8 cellular contexts compared by ENCODE assay signal in the genomic region with DNA sequence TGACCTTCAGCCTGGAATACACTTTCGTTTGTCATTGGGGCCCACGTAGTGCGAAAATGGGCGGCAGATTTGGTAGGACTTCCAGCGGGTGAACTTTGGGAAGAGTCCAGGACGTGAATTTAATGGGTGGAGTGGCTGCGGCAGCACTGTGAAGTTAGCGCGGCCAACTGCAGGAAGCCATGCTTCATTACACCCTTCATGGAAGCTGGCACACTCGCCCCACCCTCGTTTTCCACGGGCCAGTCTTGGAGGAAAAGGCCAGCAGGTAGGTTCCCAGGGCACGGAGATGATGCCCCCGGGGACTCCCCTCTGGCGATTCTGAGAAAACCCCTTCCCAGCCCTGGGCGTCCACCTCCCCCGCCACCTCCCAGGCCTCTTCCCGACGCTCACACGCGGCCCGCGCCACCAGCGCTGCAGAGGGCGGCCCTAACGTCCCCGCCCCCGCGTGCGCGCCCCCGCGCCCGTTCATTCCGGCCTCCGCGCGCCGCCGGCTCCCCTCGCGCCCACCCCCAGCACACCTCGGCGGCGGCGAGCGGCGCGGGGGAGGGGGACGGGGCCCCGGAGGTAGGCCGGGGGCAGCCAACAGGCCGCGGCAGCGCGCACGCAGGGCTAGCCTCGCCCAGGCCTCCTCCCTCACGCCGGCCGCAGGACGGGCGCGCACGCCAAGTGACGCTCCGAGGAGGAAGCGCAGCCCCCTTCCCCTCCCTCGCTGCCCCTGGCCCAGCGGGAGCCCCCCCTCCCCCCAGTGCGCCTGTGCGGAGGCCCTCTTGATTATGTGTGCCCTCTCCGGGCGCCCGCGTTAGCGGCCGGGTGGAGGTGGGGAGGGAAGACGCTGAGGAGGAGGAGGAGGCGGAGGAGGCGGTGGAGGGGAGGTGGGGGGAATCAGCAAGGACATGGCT. TPM values are rescaled to one million over a fixed set of nuclear protein-coding genes. Genes with fewer than 3 reads are reported as not detected.
A peak's percentile ranks its signal among the peaks of the same experiment; 100 is the strongest.
DNase-seq lines count a peak whose midpoint lies in the region; ATAC-seq, FAIRE-seq and TF ChIP-seq lines count a peak whose summit lies in the region.

A gene (plus strand): TSS at position 656 of the 899 bp plus-strand sequence. CDS start 413 bp downstream, outside the sequence.

- no peaks in the 10 kb centered on the region for H3K9me3 Mint-ChIP-seq in CD8-positive, alpha-beta T cell

- peak within 1 kb of the TSS; percentile 97 for H3K56ac ChIP-seq in H1 (replicated peaks; ENCODE audit: insufficient read length, low read depth, low read length)

- H3K18ac ChIP-seq in H1 (ENCODE audit: extremely low read depth, low read length) = peak within 1 kb of the TSS; percentile 88

- H3K36me3 ChIP-seq in CD8-positive, alpha-beta T cell (ENCODE audit: insufficient read depth, low read length) = no peaks in the 10 kb centered on the region
- peaks cover 3 to 24% (median 4%) of the 10 kb centered on the region in 4 experiments; a peak in 5 of 8 replicates for H3K36me3 ChIP-seq in H1 (ENCODE audit: control insufficient read depth in 2 of 4, insufficient read depth in 4 of 4, low read length in 3 of 4)

- H2AFZ ChIP-seq in H1 (ENCODE audit: low read length) = no peak within 1 kb of the TSS

- H3K4me3 ChIP-seq in CD8-positive, alpha-beta T cell (ENCODE audit: low read depth, low read length) = peak within 1 kb of the TSS; percentile 69
- H3K4me3 ChIP-seq in H1 (ENCODE audit: extremely low read depth in 1 of 4, insufficient read depth in 2 of 4, low read depth in 3 of 4, low read length in 4 of 4) = peak within 1 kb of the TSS; percentile 63 to 72 (median 66)

- TF ChIP-seq CTCF in CD8-positive, alpha-beta T cell (IDR thresholded peaks at IDR 0.05) = peak; percentile 22
- no peak for TF ChIP-seq CTCF in H1 (IDR thresholded peaks at IDR 0.05; ENCODE audit: control extremely low read depth in 1 of 3, insufficient read depth in 1 of 3, low read depth in 1 of 3, low read length in 3 of 3)

- TF ChIP-seq EP300 in H1 (IDR thresholded peaks at IDR 0.05; ENCODE audit: borderline replicate concordance in 1 of 2, low read depth in 2 of 2, low read length in 2 of 2) = no peak

- H2BK120ac ChIP-seq in H1 (replicated peaks; ENCODE audit: low read depth, low read length) = peak within 1 kb of the TSS; percentile 55

- H3K27me3 Mint-ChIP-seq in CD8-positive, alpha-beta T cell (ENCODE audit: low read depth) = no peaks in the 10 kb centered on the region

- intact Hi-C loops in CD8-positive, alpha-beta T cell (cut with DNase I, micrococcal nuclease) = loop anchor here (1.0 to 10.0 kb wide), 12 partner anchors 9 to 1903 kb away; a partner anchor contains a TSS

- no peak within 1 kb of the TSS for H2AK5ac ChIP-seq in H1 (ENCODE audit: low read depth, low read length)

- H3K4ac ChIP-seq in H1 (replicated peaks; ENCODE audit: insufficient read length, low read depth, low read length) = peak within 1 kb of the TSS; percentile 97

- peaks cover 4% of the 10 kb centered on the region; the same call in 1 of the 2 replicates for H3K23me2 ChIP-seq in H1 (ENCODE audit: low read depth, low read length)

- H3K4me1 ChIP-seq in CD8-positive, alpha-beta T cell (ENCODE audit: insufficient read depth, low read length) = peaks cover 16% of the 10 kb centered on the region
- peaks cover 0 to 9% (median 4%) of the 10 kb centered on the region in 4 experiments; a peak in 5 of 7 replicates for H3K4me1 ChIP-seq in H1 (replicated peaks in 1 of 4; ENCODE audit: control insufficient read depth in 3 of 4, insufficient read depth in 4 of 4, low read length in 3 of 4)

- 3% methylated on average over 30 of the region's 81 CpGs; no CpG with 5 or more reads in 1 of the 2 experiments for WGBS in H1 (ENCODE audit: extremely low coverage in 1 of 2, insufficient coverage in 1 of 2, insufficient read length in 1 of 2, insufficient replicate concordance in 2 of 2, low coverage in 1 of 2, low lambda C conversion rate in 2 of 2, missing lambda C conversion rate in 1 of 2), 2 experiments

- H4K91ac ChIP-seq in H1 (replicated peaks; ENCODE audit: insufficient read length, low read length) = peak within 1 kb of the TSS; percentile 86

- H2BK15ac ChIP-seq in H1 (ENCODE audit: low read length) = no peak within 1 kb of the TSS

- peak within 1 kb of the TSS; percentile 94 for H4K8ac ChIP-seq in H1 (ENCODE audit: extremely low read depth, insufficient read depth, low read length)

- no peak within 1 kb of the TSS for H2BK20ac ChIP-seq in H1 (ENCODE audit: low read length)

- peak within 1 kb of the TSS; percentile 40 to 88 (median 82) for H3K9ac ChIP-seq in H1 (replicated peaks in 1 of 4; ENCODE audit: extremely low read depth in 1 of 4, low read depth in 3 of 4, low read length in 3 of 4)

- peak within 1 kb of the TSS; percentile 64 for H3K27ac ChIP-seq in CD8-positive, alpha-beta T cell (ENCODE audit: low read depth, low read length)
- H3K27ac ChIP-seq in H1 (ENCODE audit: low read depth, low read length) = peak within 1 kb of the TSS; percentile 89

- H3K9me3 ChIP-seq in CD8-positive, alpha-beta T cell (ENCODE audit: low read length) = no peaks in the 10 kb centered on the region
- H3K9me3 ChIP-seq in H1 (ENCODE audit: insufficient read depth in 2 of 2, low read depth in 1 of 2, low read length in 1 of 2) = no peaks in the 10 kb centered on the region

- peaks cover 3% of the 10 kb centered on the region; the same call in 1 of the 2 replicates for H3K79me1 ChIP-seq in H1 (ENCODE audit: low read depth, low read length)

- no peak within 1 kb of the TSS for H3K23ac ChIP-seq in H1 (ENCODE audit: insufficient read length)

- DNase-seq in CD8-positive, alpha-beta T cell = peak; percentile 83 to 96 (median 91)
- peak; percentile 89 to 94 for DNase-seq in NOMO-1 (lab: John Stamatoyannopoulos, UW; ENCODE audit: unreplicated experiment in 2 of 2)
- peak; percentile 78 to 83 for DNase-seq in activated CD8-positive, alpha-beta memory T cell treated with anti-CD3 and anti-CD28 coated beads for 4 hours (ENCODE audit: low read depth in 2 of 2)
- peak; percentile 91 to 93 for DNase-seq in H1 (ENCODE audit: low read depth in 1 of 2, low spot score in 2 of 2)
- DNase-seq in mesenteric fat pad (ENCODE audit: low spot score) = peak; percentile 98
- peak; percentile 71 for DNase-seq in stimulated activated CD8-positive, alpha-beta memory T cell treated with anti-CD3 and anti-CD28 coated beads, Interleukin-15, amount 100 ng/mL, for 24 hours (ENCODE audit: low read depth)

- H2BK5ac ChIP-seq in H1 (ENCODE audit: low read depth, low read length) = peak within 1 kb of the TSS; percentile 90

- ATAC-seq in CD8-positive, alpha-beta T cell = peak; percentile 84
- ATAC-seq in GM19438 (IDR thresholded peaks at IDR 0.05; ENCODE audit: low read depth, unreplicated experiment) (peak; percentile 76), HG03571 (IDR thresholded peaks at IDR 0.05; ENCODE audit: unreplicated experiment) (peak; percentile 88)

- no peak for FAIRE-seq in H1 (lab: Jason Lieb, UNC)

- peak in 1 of 2 experiments; percentile 0; a peak in 1 of 4 replicates for TF ChIP-seq RAD21 in H1 (IDR thresholded peaks at IDR 0.05 in 1 of 2, conservative IDR thresholded peaks at IDR 0.05 in 1 of 2; ENCODE audit: low read depth in 2 of 2, low read length in 2 of 2)

- peak within 1 kb of the TSS; percentile 78 for H2BK12ac ChIP-seq in H1 (ENCODE audit: low read depth, low read length)

- H3K4me2 ChIP-seq in H1 (ENCODE audit: insufficient read depth in 1 of 2, low read depth in 2 of 2, low read length in 2 of 2) = peak within 1 kb of the TSS; percentile 78 to 82

- H3K79me2 ChIP-seq in H1 (ENCODE audit: control insufficient read depth in 1 of 2, insufficient read depth in 2 of 2, low read length in 2 of 2) = peaks cover 4 to 76% of the 10 kb centered on the region in 2 experiments; a peak in 3 of 4 replicates

- no peaks in the 10 kb centered on the region for H4K20me1 ChIP-seq in H1 (replicated peaks in 1 of 2; ENCODE audit: control insufficient read depth in 1 of 2, insufficient read depth in 2 of 2, low read length in 2 of 2)

- peaks cover 20% of the 10 kb centered on the region for H3K36me3 Mint-ChIP-seq in CD8-positive, alpha-beta T cell

- no peak within 1 kb of the TSS for H3K14ac ChIP-seq in H1 (ENCODE audit: insufficient read length)

- TF ChIP-seq POLR2A in H1 (IDR thresholded peaks at IDR 0.05; ENCODE audit: control extremely low read depth in 1 of 2, low read depth in 2 of 2, low read length in 2 of 2) = peak; percentile 80 to 83

- H3K4me1 Mint-ChIP-seq in CD8-positive, alpha-beta T cell (ENCODE audit: low read depth) = peaks cover 30% of the 10 kb centered on the region

- H4K5ac ChIP-seq in H1 (ENCODE audit: insufficient read length, low read depth, low read length) = peak within 1 kb of the TSS; percentile 97

- POLR2A ChIA-PET in CD8-positive, alpha-beta T cell (lab: Charles Lee) = interaction anchor here (1.5 to 2.5 kb wide), 3 partner anchors 18 to 40 kb away, joined by 4 to 7 read pairs (median 6); no protein-coding TSS in a partner anchor
- POLR2A ChIA-PET in H1 (lab: Charles Lee; ENCODE audit: partially characterized antibody) = interaction anchor here (0.9 to 2.8 kb wide), 11 partner anchors 8 to 186 kb away, joined by 3 to 18 read pairs (median 4); a partner anchor contains a TSS

- peak within 1 kb of the TSS; percentile 96 for H3K4me3 Mint-ChIP-seq in CD8-positive, alpha-beta T cell

- no peaks in the 10 kb centered on the region for H3K27me3 ChIP-seq in CD8-positive, alpha-beta T cell (ENCODE audit: insufficient read depth, low read length)
- no peaks in the 10 kb centered on the region for H3K27me3 ChIP-seq in H1 (replicated peaks in 1 of 4; ENCODE audit: control insufficient read depth in 3 of 4, extremely low read depth in 1 of 4, insufficient read depth in 3 of 4, low read length in 3 of 4)

- H3K27ac Mint-ChIP-seq in CD8-positive, alpha-beta T cell = peak within 1 kb of the TSS; percentile 94

- CTCF ChIA-PET in CD8-positive, alpha-beta T cell (lab: Charles Lee) = no interaction called here
- CTCF ChIA-PET in H1 (lab: Charles Lee; ENCODE audit: partially characterized antibody) = interaction anchor here (0.6 kb wide), 1 partner anchor 15 kb away, joined by 5 read pairs; no protein-coding TSS in a partner anchor

TF ChIP-seq in H1, 55 proteins besides CTCF, POLR2A, EP300 and RAD21 (continues in another document):
- TF ChIP-seq TCF12 (IDR thresholded peaks at IDR 0.05; ENCODE audit: low read depth, low read length) (no peak), TAF7 (optimal IDR thresholded peaks at IDR 0.05; ENCODE audit: borderline replicate concordance, low read depth, low read length) (peak; percentile 52), TEAD4 (IDR thresholded peaks at IDR 0.05; ENCODE audit: low read depth, low read length) (no peak)

RNA-seq across cellular contexts. Expression of the gene that starts here (rescaled TPM):
- total RNA-seq in CD8-positive, alpha-beta T cell = 10 to 100 TPM; 36.7 to 41.0 TPM
- 53.1 and 56.9 TPM in 2 replicates for total RNA-seq in H1 (2021; fragmentation: NEBNext Ultra II Directional; extraction: Animal tissue kit (Norgen Biotek cat#: 25700))
- 36.1 and 62.1 TPM in 2 replicates for polyA plus RNA-seq in H1 (2011; rRNA removed)
- polyA plus RNA-seq in H1 (2011; cell fraction: cytosol; rRNA removed) = 51.8 TPM
- 65.3 TPM for polyA plus RNA-seq in H1 (2011; cell fraction: nucleus; rRNA removed)
- polyA plus RNA-seq in H1 (2012, experiment 1 of 2) = 34.7 to 47.4 TPM (median 38.7 TPM) in 4 replicates
- polyA plus RNA-seq in H1 (2012, experiment 2 of 2) = 7.2 TPM
- 28.1 TPM for polyA plus RNA-seq in H1 (2013, experiment 1 of 2)
- polyA plus RNA-seq in H1 (2013, experiment 2 of 2) = 31.0 TPM
- 123 and 154 TPM in 2 replicates for polyA minus RNA-seq in H1 (2011; rRNA and poly(A)+ RNA removed)
- polyA minus RNA-seq in H1 (2011; cell fraction: cytosol; rRNA and poly(A)+ RNA removed) = 34.3 TPM
- 116 TPM for polyA minus RNA-seq in H1 (2011; cell fraction: nucleus; rRNA and poly(A)+ RNA removed)
- 42.1 TPM for total RNA-seq in mesenteric fat pad

Comparison
In these comparisons a context has a peak if more than half of its experiments do, and no peak if none do; other contexts are left out.
1. Peak in every context shown above with its lines: DNase-seq, ATAC-seq, H3K4me3 ChIP-seq and H3K27ac ChIP-seq.